Comparison of ENCODE assay signal across 23 cellular contexts in genomic region chr22:42410708-42411107, GRCh38. TPM values are rescaled to one million over a fixed set of nuclear protein-coding genes. Genes with fewer than 3 reads are reported as not detected.
"Had no signal": no experiment of that assay in that cellular context is flagged by ENCODE, and none has a peak within 500 bp of the region (broad histone marks: within the 10 kb centered on the region; RNA-seq: fewer than 3 reads in every experiment).

No MANE protein-coding gene starts in this region.

- H3K4me3 ChIP-seq: heart left ventricle, spleen, stomach, thoracic aorta had no signal

- H3K36me3 ChIP-seq: thoracic aorta had no signal

- H3K9me3 ChIP-seq: heart left ventricle, spleen, stomach, thoracic aorta had no signal

- H3K27ac ChIP-seq: heart left ventricle, spleen, stomach, thoracic aorta had no signal

- H3K27me3 Mint-ChIP-seq: naive B cell; stimulated activated naive B cell treated with anti-CD40 and anti-IgM and Interleukin-4, amounts not matched to agents 10 μg/mL and 1 μg/mL and 100 μg/mL, for 72 hours had no signal

- H3K27ac Mint-ChIP-seq: dendritic cell treated with granulocyte-macrophage colony-stimulating factor and Interleukin-4, amounts not matched to agents 40 ng/mL and 50 ng/mL, for 4 days; effector memory CD8-positive, alpha-beta T cell; nephron; stimulated activated naive B cell treated with anti-CD40 and anti-IgM and Interleukin-4, amounts not matched to agents 10 μg/mL and 1 μg/mL and 100 μg/mL, for 72 hours had no signal

- H3K4me3 Mint-ChIP-seq: dendritic cell treated with granulocyte-macrophage colony-stimulating factor and Interleukin-4, amounts not matched to agents 40 ng/mL and 50 ng/mL, for 4 days; effector memory CD8-positive, alpha-beta T cell; naive B cell; nephron; stimulated activated naive B cell treated with anti-CD40 and anti-IgM and Interleukin-4, amounts not matched to agents 10 μg/mL and 1 μg/mL and 100 μg/mL, for 72 hours had no signal

- H3K36me3 Mint-ChIP-seq: naive B cell had no signal

- H3K9me3 Mint-ChIP-seq: dendritic cell treated with granulocyte-macrophage colony-stimulating factor and Interleukin-4, amounts not matched to agents 40 ng/mL and 50 ng/mL, for 4 days; effector memory CD8-positive, alpha-beta T cell; naive B cell; nephron; stimulated activated naive B cell treated with anti-CD40 and anti-IgM and Interleukin-4, amounts not matched to agents 10 μg/mL and 1 μg/mL and 100 μg/mL, for 72 hours had no signal

- H3K4me1 ChIP-seq: heart left ventricle, stomach had no signal

- ATAC-seq: effector memory CD8-positive, alpha-beta T cell; heart left ventricle; left colon; sciatic nerve; stimulated activated naive B cell treated with anti-CD40 and anti-IgM and Interleukin-4, amounts not matched to agents 10 μg/mL and 1 μg/mL and 100 μg/mL, for 72 hours had no signal

- H3K27me3 ChIP-seq: heart left ventricle, neutrophil, spleen, stomach had no signal

- DNase-seq: effector memory CD8-positive, alpha-beta T cell; heart left ventricle; hippocampal formation; left colon; mesendoderm; naive B cell; spleen; stimulated activated CD4-positive, alpha-beta T cell treated with anti-CD3 and anti-CD28 coated beads, Interleukin-15, amount 100 ng/mL, for 24 hours; stimulated activated CD4-positive, alpha-beta T cell treated with anti-CD3 and anti-CD28 coated beads, Interleukin-1b, Interleukin-23, amount 100 ng/mL, for 48 hours; stimulated activated CD4-positive, alpha-beta T cell treated with anti-CD3 and anti-CD28 coated beads, Interleukin-4, amount 100 ng/mL, for 24 hours; stimulated activated naive B cell treated with anti-CD40 and anti-IgM and Interleukin-4, amounts not matched to agents 10 μg/mL and 1 μg/mL and 100 μg/mL, for 72 hours; stomach; substantia nigra; trophoblast cell had no signal

RNA-seq across cellular contexts. Expression of gene NFAM1, which starts 21.5 kb away (rescaled TPM):
- total RNA-seq: epithelial cell of proximal tubule, glomerular endothelial cell, lung microvascular endothelial cell, pulmonary artery endothelial cell had no signal
